ENCODE assay signal across 8 cellular contexts in the genomic region with DNA sequence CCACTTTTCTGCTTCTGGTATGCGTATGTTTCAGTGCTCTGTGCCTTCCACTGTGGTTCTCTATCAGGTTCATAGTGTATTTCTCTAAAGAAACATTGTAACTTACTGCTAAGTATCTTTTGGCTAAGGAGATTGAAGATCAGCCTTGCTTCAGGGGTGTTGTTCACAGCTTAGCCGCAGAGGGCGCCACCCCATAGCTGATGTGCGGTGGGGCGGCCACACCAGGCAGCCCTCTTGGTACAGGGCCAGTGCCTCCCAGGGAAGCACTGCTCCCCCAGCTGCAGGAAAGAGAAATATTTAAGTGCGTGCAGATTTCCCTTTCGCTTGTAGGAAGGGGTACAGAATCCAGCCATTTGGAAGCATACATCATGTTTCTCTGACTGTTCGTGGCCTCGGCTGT.
DNase-seq lines count a peak whose midpoint lies in the region; ATAC-seq, FAIRE-seq and TF ChIP-seq lines count a peak whose summit lies in the region.
"Not testable (repeated sequence)": the region's sequence is repeated elsewhere in the genome, so short reads cannot be mapped to it uniquely, and the experiment has no call there.

No MANE protein-coding gene starts in this region.

- not testable (repeated sequence) for H3K4me3 Mint-ChIP-seq in nephron

- H3K27me3 Mint-ChIP-seq in nephron (ENCODE audit: low read depth): not testable (repeated sequence)

- not testable (repeated sequence) for H3K4me3 ChIP-seq in bronchial epithelial cell (ENCODE audit: low read depth, low read length); aorta (ENCODE audit: low read length in 2 of 2)

- not testable (repeated sequence) for H3K4me1 ChIP-seq in aorta (ENCODE audit: control insufficient read depth in 1 of 2, insufficient read depth in 2 of 2, low read length in 2 of 2)

- H3K36me3 ChIP-seq in bronchial epithelial cell (ENCODE audit: control insufficient read depth, insufficient read depth, low read length); aorta (ENCODE audit: control insufficient read depth in 1 of 2, insufficient read depth in 2 of 2, low read length in 1 of 2): not testable (repeated sequence)

- 10 to 13% methylated on average over 8 to 9 of the region's 9 CpGs for WGBS in aorta, 2 donors

- ATAC-seq in left ventricle myocardium superior: peak; percentile 73
- peak; percentile 85 for ATAC-seq in aorta (ENCODE audit: low FRiP score)

- not testable (repeated sequence) for H3K27me3 ChIP-seq in bronchial epithelial cell (ENCODE audit: control insufficient read depth, insufficient read depth, low read length); aorta (ENCODE audit: control insufficient read depth in 1 of 2, insufficient read depth in 2 of 2, low read length in 1 of 2)

- intact Hi-C loops in left ventricle myocardium superior (cut with micrococcal nuclease); aorta (cut with DNase I): not testable (repeated sequence)

- peak overlapping the region in 1 of 3 experiments; percentile 62 for H3K27ac Mint-ChIP-seq in nephron

- peak; percentile 41 for TF ChIP-seq CTCF in GM10266 (IDR thresholded peaks at IDR 0.05; ENCODE audit: control insufficient read depth, insufficient read depth, low read depth, missing control alignments)
- TF ChIP-seq CTCF in bronchial epithelial cell (IDR thresholded peaks at IDR 0.05; ENCODE audit: insufficient read depth, low read length, severe bottlenecking): peak; percentile 50
- TF ChIP-seq CTCF in nephron (IDR thresholded peaks at IDR 0.05; ENCODE audit: unreplicated experiment in 3 of 3): peak; percentile 52 to 68 (median 67)

- H3K27ac ChIP-seq in aorta (ENCODE audit: low read depth in 1 of 2, low read length in 2 of 2): not testable (repeated sequence)

- not testable (repeated sequence) for H3K36me3 Mint-ChIP-seq in nephron (ENCODE audit: low read depth)

- H3K4me1 Mint-ChIP-seq in nephron: not testable (repeated sequence)

- not testable (repeated sequence) for H3K9me3 ChIP-seq in aorta (ENCODE audit: control insufficient read depth, low read length)

- not testable (repeated sequence) for H3K9me3 Mint-ChIP-seq in nephron

- not testable (repeated sequence) for FAIRE-seq in bronchial epithelial cell (lab: Jason Lieb, UNC)

- not testable (repeated sequence) for DNase-seq in GM10266 (ENCODE audit: extremely low spot score); aorta
- DNase-seq in LHCN-M2 (ENCODE audit: low read depth): peak; percentile 6
- peak; percentile 25 for DNase-seq in NOMO-1 treated with DMSO at 0.1 percent for 48 hours (lab: John Stamatoyannopoulos, UW; ENCODE audit: unreplicated experiment)
- peak; percentile 50 for DNase-seq in activated CD4-positive, alpha-beta T cell treated with anti-CD3 and anti-CD28 coated beads for 48 hours
- peak; percentile 17 for DNase-seq in bronchial epithelial cell (ENCODE audit: low read depth)
- DNase-seq in left ventricle myocardium superior: peak; percentile 36
